In the genomic region with DNA sequence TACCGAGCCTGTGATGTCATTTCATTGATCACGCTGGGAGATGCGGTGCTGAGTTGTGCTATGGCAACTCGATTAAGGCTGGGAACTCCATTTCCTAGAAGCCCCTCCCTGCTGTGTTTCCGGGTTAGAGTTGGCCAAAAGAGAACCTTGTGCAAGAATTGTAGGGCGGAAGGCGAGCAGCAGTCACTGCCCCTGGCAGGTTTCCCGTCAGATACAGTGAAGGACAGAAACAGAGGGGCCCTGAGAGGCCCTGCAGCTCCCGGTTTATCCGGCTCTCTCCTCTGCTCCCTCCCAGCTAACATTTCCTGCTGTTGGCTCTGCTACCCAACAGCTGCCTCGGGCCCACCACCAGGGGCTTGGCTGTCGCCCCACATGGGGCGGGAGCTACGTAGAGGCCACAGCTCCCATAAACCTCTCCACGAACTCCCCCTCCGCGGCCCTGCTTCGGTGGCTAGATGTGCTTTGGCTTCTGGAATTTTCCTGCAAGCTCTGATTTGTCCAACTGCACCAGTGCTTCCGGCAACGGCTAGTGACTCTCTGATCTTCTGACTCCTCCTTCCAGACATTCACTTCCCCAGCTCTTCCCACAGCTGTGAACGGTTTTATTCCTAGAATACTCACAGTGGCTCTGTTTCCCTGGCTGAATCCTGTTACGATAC, we compare ENCODE assay signal across 8 cellular contexts.
DNase-seq lines count a peak whose midpoint lies in the region; ATAC-seq and TF ChIP-seq lines count a peak whose summit lies in the region.

No MANE protein-coding gene starts in this region.

- no peaks in the 10 kb centered on the region for H3K9me3 Mint-ChIP-seq in activated naive CD8-positive, alpha-beta T cell treated with anti-CD3 and anti-CD28 coated beads, Interleukin-2, amount 10 ng/mL, durations not matched to agents 7 days and 5 days

- H3K9me3 ChIP-seq in SK-N-MC (ENCODE audit: low read depth, low read length) (no peaks in the 10 kb centered on the region), ovary (no peaks in the 10 kb centered on the region), transverse colon (no peaks in the 10 kb centered on the region)

- DNase-seq in AG04449 (ENCODE audit: low read depth, low spot score) (peak; percentile 52), H7 (peak; percentile 75), SK-N-MC (ENCODE audit: low read depth, low spot score) (no peak), head of caudate nucleus (peak; percentile 19 to 83 (median 54)), ovary (peak; percentile 73 to 85 (median 84)), transverse colon (peak; percentile 76)
- DNase-seq in activated naive CD8-positive, alpha-beta T cell treated with anti-CD3 and anti-CD28 coated beads, Interleukin-2, amount 10 ng/mL, durations not matched to agents 7 days and 5 days, result peak; percentile 56

- no peaks in the 10 kb centered on the region for H3K4me1 ChIP-seq in ovary (ENCODE audit: insufficient read depth)
- H3K4me1 ChIP-seq in transverse colon, result peaks cover 0 to 7% (median 2%) of the 10 kb centered on the region in 4 donors

- no peak overlapping the region for H3K27ac ChIP-seq in SK-N-MC
- H3K27ac ChIP-seq in ovary, result peak overlapping the region; percentile 41 to 65
- peak overlapping the region; percentile 86 to 92 (median 90) for H3K27ac ChIP-seq in transverse colon

- H3K27ac Mint-ChIP-seq in activated naive CD8-positive, alpha-beta T cell treated with anti-CD3 and anti-CD28 coated beads, Interleukin-2, amount 10 ng/mL, durations not matched to agents 7 days and 5 days, result peak overlapping the region; percentile 82

- intact Hi-C loops in head of caudate nucleus (cut with DNase I), result loop anchor here (2.0 kb wide), 1 partner anchor 74 kb away; a partner anchor contains a TSS
- intact Hi-C loops in ovary (cut with DNase I), result no loop called here
- intact Hi-C loops in transverse colon (cut with DNase I; ENCODE audit: low total_unique reads), result no loop called here

- H3K36me3 ChIP-seq in H7 (replicated peaks; ENCODE audit: control insufficient read depth, insufficient read depth, low read length) (no peaks in the 10 kb centered on the region), SK-N-MC (ENCODE audit: insufficient read depth, low read length) (no peaks in the 10 kb centered on the region), ovary (no peaks in the 10 kb centered on the region), transverse colon (no peaks in the 10 kb centered on the region)

- no peaks in the 10 kb centered on the region for H3K36me3 Mint-ChIP-seq in activated naive CD8-positive, alpha-beta T cell treated with anti-CD3 and anti-CD28 coated beads, Interleukin-2, amount 10 ng/mL, durations not matched to agents 7 days and 5 days

- ATAC-seq in activated naive CD8-positive, alpha-beta T cell treated with anti-CD3 and anti-CD28 coated beads, Interleukin-2, amount 10 ng/mL, durations not matched to agents 7 days and 5 days (ENCODE audit: low read depth), result peak; percentile 93
- ATAC-seq in HG02571 (IDR thresholded peaks at IDR 0.05; ENCODE audit: unreplicated experiment), result no peak

- H3K9ac ChIP-seq in SK-N-MC (ENCODE audit: insufficient read length), result peak overlapping the region; percentile 37

- peak overlapping the region; percentile 27 for H3K4me3 ChIP-seq in AG04449 (ENCODE audit: low read depth, low read length)
- H3K4me3 ChIP-seq in H7 (ENCODE audit: insufficient read depth, low read depth, low read length), result no peak overlapping the region
- peak overlapping the region; percentile 55 for H3K4me3 ChIP-seq in SK-N-MC
- H3K4me3 ChIP-seq in ovary, result peak overlapping the region; percentile 31
- H3K4me3 ChIP-seq in transverse colon, result peak overlapping the region in 3 of 4 donors; percentile 20 to 38 (median 30)

- TF ChIP-seq CTCF in AG04449 (IDR thresholded peaks at IDR 0.05; ENCODE audit: insufficient read depth, low read length, missing control alignments) (peak; percentile 13), ovary (IDR thresholded peaks at IDR 0.05) (no peak), transverse colon (IDR thresholded peaks at IDR 0.05) (peak in 1 of 5 experiments; percentile 15)

- peak overlapping the region; percentile 77 for H3K4me3 Mint-ChIP-seq in activated naive CD8-positive, alpha-beta T cell treated with anti-CD3 and anti-CD28 coated beads, Interleukin-2, amount 10 ng/mL, durations not matched to agents 7 days and 5 days

- H3K27me3 Mint-ChIP-seq in activated naive CD8-positive, alpha-beta T cell treated with anti-CD3 and anti-CD28 coated beads, Interleukin-2, amount 10 ng/mL, durations not matched to agents 7 days and 5 days, result no peaks in the 10 kb centered on the region

- peak; percentile 21 for TF ChIP-seq POLR2A in ovary (IDR thresholded peaks at IDR 0.05)
- TF ChIP-seq POLR2A in transverse colon (IDR thresholded peaks at IDR 0.05), result peak; percentile 79

- in situ Hi-C loops in transverse colon (cut with MboI; ENCODE audit: low pct_ligation_motif_present in 1 of 4, low pct_unique_long_range_greater_than_20kb in 1 of 4, low sequenced_read_pairs in 3 of 4), result no loop called here

- POLR2A ChIA-PET in AG04449 (lab: Yijun Ruan, JAX), result interaction anchor here (0.7 to 1.5 kb wide), 3 partner anchors 14 to 75 kb away, joined by 3 to 5 read pairs (median 4); a partner anchor contains a TSS
- POLR2A ChIA-PET in activated naive CD8-positive, alpha-beta T cell treated with anti-CD3 and anti-CD28 coated beads, Interleukin-2, amount 10 ng/mL, durations not matched to agents 7 days and 5 days (lab: Charles Lee), result interaction anchor here (0.5 to 2.8 kb wide), 5 partner anchors 9 to 75 kb away, joined by 3 to 38 read pairs (median 3); a partner anchor contains a TSS

- peak; percentile 52 for TF ChIP-seq EP300 in ovary (IDR thresholded peaks at IDR 0.05)
- TF ChIP-seq EP300 in transverse colon (IDR thresholded peaks at IDR 0.05; ENCODE audit: low read depth), result no peak

- 11 to 15% (median 12%) methylated on average over 22 of the region's 22 CpGs for WGBS in ovary, 3 donors
- WGBS in transverse colon (ENCODE audit: low coverage in 1 of 2), 2 donors, result 23% methylated on average over 22 of the region's 22 CpGs; no CpG with 5 or more reads in 1 of the 2 donors

- H3K27me3 ChIP-seq in H7 (ENCODE audit: control insufficient read depth, insufficient read depth, low read length), result no peaks in the 10 kb centered on the region
- no peaks in the 10 kb centered on the region for H3K27me3 ChIP-seq in ovary
- no peaks in the 10 kb centered on the region for H3K27me3 ChIP-seq in transverse colon

- CTCF ChIA-PET in AG04449 (lab: Yijun Ruan, JAX), result interaction anchor here (1.3 to 1.6 kb wide), 2 partner anchors 13 to 104 kb away, joined by 4 to 7 read pairs; no protein-coding TSS in a partner anchor

- peaks cover 13% of the 10 kb centered on the region for H3K4me1 Mint-ChIP-seq in activated naive CD8-positive, alpha-beta T cell treated with anti-CD3 and anti-CD28 coated beads, Interleukin-2, amount 10 ng/mL, durations not matched to agents 7 days and 5 days
